Comparison of ENCODE assay signal across 8 cellular contexts in the genomic region with DNA sequence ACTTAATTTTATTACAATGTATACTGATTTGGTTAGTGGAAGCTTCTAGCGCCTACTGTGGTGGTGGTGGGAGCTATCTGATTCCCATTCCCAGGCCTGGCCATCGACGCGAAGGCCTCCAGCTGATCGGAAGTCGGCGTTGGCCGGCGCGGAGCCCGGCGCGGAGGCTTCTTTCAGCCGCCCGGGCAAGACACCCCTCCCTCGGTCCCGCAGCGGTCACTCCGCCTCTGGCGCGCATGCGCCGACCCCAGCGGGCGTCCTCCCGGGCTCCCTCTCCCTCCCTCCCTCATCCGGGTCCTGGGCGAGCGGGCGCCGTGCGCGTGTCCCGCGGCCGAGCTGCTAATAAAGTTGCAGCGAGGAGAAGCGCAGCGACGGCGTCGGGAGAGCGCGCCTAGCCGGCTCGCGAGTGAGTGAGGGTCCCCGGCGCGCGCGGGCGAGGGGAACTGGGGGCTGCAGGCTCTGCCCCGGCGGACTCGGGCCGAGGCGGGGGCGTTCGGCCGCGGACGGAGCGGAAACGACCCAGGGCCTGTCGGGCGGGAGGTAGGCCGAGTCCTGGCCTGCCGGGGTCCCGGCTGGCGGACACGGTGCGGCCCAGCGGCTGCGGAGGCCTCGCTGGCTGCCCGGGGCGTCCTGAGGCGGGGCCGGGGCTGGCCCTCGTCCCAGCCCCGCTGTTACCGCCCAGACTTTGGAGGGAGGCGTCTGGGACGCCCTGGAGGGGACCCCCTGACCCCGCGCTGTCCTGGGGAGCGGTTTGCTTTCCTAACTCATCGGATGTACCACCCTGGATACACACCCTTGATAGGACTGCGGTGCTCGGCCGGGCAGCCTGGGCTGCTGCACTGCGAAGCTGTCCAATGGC. TPM values are rescaled to one million over a fixed set of nuclear protein-coding genes. Genes with fewer than 3 reads are reported as not detected.
A peak's percentile ranks its signal among the peaks of the same experiment; 100 is the strongest.
DNase-seq lines count a peak whose midpoint lies in the region; ATAC-seq, FAIRE-seq and TF ChIP-seq lines count a peak whose summit lies in the region.

A gene (plus strand): TSS at position 289 of the 859 bp plus-strand sequence. CDS start 20,916 bp downstream, outside the sequence.

- POLR2A ChIA-PET in OCI-LY7 (lab: Charles Lee), result interaction anchor here (0.6 to 3.6 kb wide), 21 partner anchors 8 to 102 kb away, joined by 3 to 53 read pairs (median 5); no protein-coding TSS in a partner anchor

- TF ChIP-seq CTCF in D721Med (IDR thresholded peaks at IDR 0.05; ENCODE audit: insufficient read depth, missing control alignments) (no peak), OCI-LY7 (conservative IDR thresholded peaks at IDR 0.05; ENCODE audit: low read length) (0 out of 2 replicates have a peak, but pooled peaks have one; percentile 5), epithelial cell of proximal tubule (conservative IDR thresholded peaks at IDR 0.05; ENCODE audit: low read depth, low read length) (no peak)

- peak within 1 kb of the TSS; percentile 81 for H3K4me3 ChIP-seq in HUES6 (ENCODE audit: low read depth, low read length)
- peak within 1 kb of the TSS; percentile 95 for H3K4me3 ChIP-seq in OCI-LY7 (ENCODE audit: low read depth, low read length, poor library complexity, severe bottlenecking)
- H3K4me3 ChIP-seq in epithelial cell of proximal tubule (ENCODE audit: low read depth, low read length), result peak within 1 kb of the TSS; percentile 85

- DNase-seq in D721Med (ENCODE audit: insufficient read length, low spot score), result peak; percentile 94
- DNase-seq in OCI-LY7 (ENCODE audit: low spot score), result peak; percentile 93
- DNase-seq in activated T-cell treated with anti-CD3 and anti-CD28 coated beads for 48 hours (ENCODE audit: low read depth), result peak; percentile 68
- peak; percentile 35 for DNase-seq in epithelial cell of proximal tubule (ENCODE audit: low read depth)
- DNase-seq in mucosa of gallbladder (ENCODE audit: low spot score), result peak; percentile 94
- DNase-seq in stimulated activated CD8-positive, alpha-beta memory T cell treated with anti-CD3 and anti-CD28 coated beads, Interleukin-4, amount 100 ng/mL, for 24 hours (ENCODE audit: low read depth), result peak; percentile 79

- H3K79me2 ChIP-seq in OCI-LY7 (ENCODE audit: insufficient read depth, low read depth, low read length), result peaks cover 62% of the 10 kb centered on the region

- H3K27ac ChIP-seq in HUES6 (ENCODE audit: low read depth, low read length), result peak within 1 kb of the TSS; percentile 91; the same call in 1 of the 2 replicates
- peak within 1 kb of the TSS; percentile 78 for H3K27ac ChIP-seq in OCI-LY7 (ENCODE audit: low read depth, low read length, poor library complexity, severe bottlenecking)

- no peak for FAIRE-seq in D721Med (lab: Jason Lieb, UNC)

- H4K20me1 ChIP-seq in OCI-LY7 (ENCODE audit: insufficient read depth, low read length), result peaks cover 21% of the 10 kb centered on the region

- H3K27me3 ChIP-seq in HUES6 (ENCODE audit: control insufficient read depth, insufficient read depth, low read length), result no peaks in the 10 kb centered on the region; the same call in 1 of the 2 replicates

- BruUV-seq in OCI-LY7 (replicated peaks; lab: Mats Ljungman, UMichigan), result no TSS peak

- intact Hi-C loops in OCI-LY7 (cut with micrococcal nuclease; ENCODE audit: unreplicated experiment), result loop anchor here (1.0 to 2.0 kb wide), 2 partner anchors 30 to 42 kb away; no protein-coding TSS in a partner anchor

- peak within 1 kb of the TSS; percentile 95 for H3K9ac ChIP-seq in HUES6 (ENCODE audit: low read length)

- no peaks in the 10 kb centered on the region for H3K9me2 ChIP-seq in OCI-LY7 (ENCODE audit: insufficient read depth, low read length)

- H3K9me3 ChIP-seq in HUES6 (ENCODE audit: control insufficient read depth, insufficient read depth, low read depth, low read length), result no peaks in the 10 kb centered on the region; the same call in 1 of the 2 replicates
- H3K9me3 ChIP-seq in OCI-LY7 (ENCODE audit: low read length), result no peaks in the 10 kb centered on the region

- H3K4me2 ChIP-seq in OCI-LY7 (ENCODE audit: low read length), result peak within 1 kb of the TSS; percentile 96

- H3K4me1 ChIP-seq in HUES6 (ENCODE audit: control insufficient read depth, insufficient read depth, low read length), result peaks cover 12% of the 10 kb centered on the region
- H3K4me1 ChIP-seq in OCI-LY7 (ENCODE audit: insufficient read depth, low read length, poor library complexity, severe bottlenecking), result peaks cover 36% of the 10 kb centered on the region

- H2AFZ ChIP-seq in OCI-LY7 (ENCODE audit: low read length), result peak within 1 kb of the TSS; percentile 91

- H3K36me3 ChIP-seq in HUES6 (ENCODE audit: control insufficient read depth, insufficient read depth, low read length) (no peaks in the 10 kb centered on the region), OCI-LY7 (ENCODE audit: insufficient read depth, low read length) (peaks cover 31% of the 10 kb centered on the region)

- CTCF ChIA-PET in OCI-LY7 (lab: Charles Lee; ENCODE audit: unreplicated experiment), result interaction anchor here (0.8 kb wide), 1 partner anchor 9 kb away, joined by 4 read pairs; no protein-coding TSS in a partner anchor

- ATAC-seq in GM21423 (IDR thresholded peaks at IDR 0.05; ENCODE audit: unreplicated experiment), result peak; percentile 94

RNA-seq across cellular contexts. Expression of the gene that starts here (rescaled TPM):
- total RNA-seq in OCI-LY7 (2014; rRNA removed; shearing (Covaris generic)), result 32.9 and 62.0 TPM in 2 replicates
- total RNA-seq in OCI-LY7 (2022) (90.6 and 94.5 TPM in 2 replicates), epithelial cell of proximal tubule (32.9 and 34.1 TPM in 2 replicates), mucosa of gallbladder (65.6 TPM)

Comparison
In these comparisons a context has a peak if more than half of its experiments do, and no peak if none do; other contexts are left out.
1. Peak in every context shown above with its lines: DNase-seq, ATAC-seq, H3K4me3 ChIP-seq and H3K27ac ChIP-seq.
2. DNase-seq: peak in every context shown above with its lines; median percentile 94 in D721Med; 94 in mucosa of gallbladder; 93 in OCI-LY7; 79 in stimulated activated CD8-positive, alpha-beta memory T cell treated with anti-CD3 and anti-CD28 coated beads, Interleukin-4, amount 100 ng/mL, for 24 hours; 68 in activated T-cell treated with anti-CD3 and anti-CD28 coated beads for 48 hours; 35 in epithelial cell of proximal tubule.